In the genomic region with DNA sequence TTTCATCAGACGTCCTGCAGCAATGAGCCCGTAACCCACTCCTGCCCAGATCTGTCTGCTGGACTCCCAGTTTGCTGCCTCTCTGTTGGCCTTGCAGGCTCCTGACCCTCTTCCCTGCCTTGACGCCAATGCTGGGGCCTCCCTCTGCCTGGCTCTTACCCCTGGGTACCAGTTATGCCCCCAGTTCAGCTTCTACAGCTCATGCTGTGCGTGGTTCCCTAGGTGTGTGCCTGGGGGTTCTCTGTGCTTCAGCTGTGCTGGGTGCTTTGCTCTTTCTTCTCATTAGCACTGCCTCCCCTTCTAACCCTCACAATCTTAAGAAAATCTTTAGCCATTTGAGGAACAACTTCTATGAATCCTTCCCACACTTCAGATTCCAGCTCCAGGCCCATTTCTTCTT, we compare ENCODE assay signal across 29 cellular contexts.
"Had no signal": no experiment of that assay in that cellular context is flagged by ENCODE, and none has a peak within 500 bp of the region (broad histone marks: within the 10 kb centered on the region; RNA-seq: fewer than 3 reads in every experiment).

No MANE protein-coding gene starts in this region.

- ATAC-seq: left colon; left lung; natural killer cell; sciatic nerve; stimulated activated effector memory CD8-positive, alpha-beta T cell treated with anti-CD3 and anti-CD28 coated beads, Interleukin-12 subunit alpha, Interleukin-12 subunit beta, amount 100 ng/mL, for 72 hours; stimulated activated naive CD8-positive, alpha-beta T cell treated with anti-CD3 and anti-CD28 coated beads, Interleukin-15, amount 100 ng/mL, for 72 hours had no signal

- H3K27ac ChIP-seq: left lung, lower lobe of right lung, neural progenitor cell, neutrophil, ovary, prostate gland, skin epidermis, tibial nerve, uterus had no signal

- H3K4me3 ChIP-seq: left lung, lower lobe of right lung, neural progenitor cell, ovary, prostate gland, skin epidermis, tibial nerve, uterus had no signal

- DNase-seq: hippocampal formation; kidney; left colon; left lung; lower lobe of right lung; mammary epithelial cell; mesenchymal stem cell; naive B cell; natural killer cell; nephron progenitor cell; occipital lobe; ovary; retina; right cardiac atrium; stimulated activated CD4-positive, alpha-beta T cell treated with anti-CD3 and anti-CD28 coated beads, Interleukin-12 subunit alpha, Interleukin-12 subunit beta, amount 100 ng/mL, for 4 hours; stimulated activated CD4-positive, alpha-beta T cell treated with anti-CD3 and anti-CD28 coated beads, Interleukin-15, amount 100 ng/mL, for 24 hours; stimulated activated CD4-positive, alpha-beta T cell treated with anti-CD3 and anti-CD28 coated beads, Interleukin-2, amount 100 ng/mL, for 24 hours; stimulated activated CD4-positive, alpha-beta T cell treated with anti-CD3 and anti-CD28 coated beads, Interleukin-4, amount 100 ng/mL, for 1 hour; stimulated activated naive CD4-positive, alpha-beta T cell treated with Interleukin-2 at 50 U/mL for 16 hours; stimulated activated naive CD8-positive, alpha-beta T cell treated with anti-CD3 and anti-CD28 coated beads, Interleukin-15, amount 100 ng/mL, for 72 hours; substantia nigra; uterus had no signal
